Comparison of ENCODE assay signal across 8 cellular contexts in the genomic region with DNA sequence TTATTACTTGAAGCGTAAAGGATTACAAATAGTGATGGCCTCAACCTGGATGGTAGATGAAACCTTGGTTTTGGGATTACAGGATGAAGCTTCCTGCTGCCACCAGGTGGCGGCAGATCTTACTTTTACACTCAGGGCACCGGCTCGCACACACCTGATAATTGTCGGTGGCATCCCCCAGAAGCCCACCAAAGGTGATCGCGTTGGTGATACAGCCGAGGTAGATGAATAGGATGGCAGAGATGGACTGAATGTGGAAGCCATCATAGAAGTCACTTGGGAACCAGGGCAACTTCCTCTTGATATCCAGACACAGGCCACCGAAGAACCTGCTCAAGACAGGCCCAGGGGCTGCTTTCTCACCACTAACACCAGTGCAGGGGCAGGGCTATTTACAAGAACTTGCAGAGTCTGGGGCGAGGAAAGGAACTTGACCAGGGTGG. TPM values are rescaled to one million over a fixed set of nuclear protein-coding genes. Genes with fewer than 3 reads are reported as not detected.
DNase-seq lines count a peak whose midpoint lies in the region; ATAC-seq and TF ChIP-seq lines count a peak whose summit lies in the region.

No MANE protein-coding gene starts in this region.

- peak; percentile 81 for TF ChIP-seq CTCF in lower lobe of right lung (IDR thresholded peaks at IDR 0.05)

- H3K4me3 ChIP-seq in lower lobe of right lung = no peak overlapping the region

- intact Hi-C loops in lower lobe of right lung (cut with DNase I) = no loop called here

- H3K4me1 ChIP-seq in lower lobe of right lung = no peaks in the 10 kb centered on the region

- TF ChIP-seq POLR2A in GM18505 (IDR thresholded peaks at IDR 0.05; ENCODE audit: borderline replicate concordance, extremely low read depth, insufficient read depth, insufficient read length) = no peak

- H3K27me3 ChIP-seq in lower lobe of right lung (ENCODE audit: low read depth) = no peaks in the 10 kb centered on the region

- no peak overlapping the region for H3K27ac ChIP-seq in lower lobe of right lung

- no peaks in the 10 kb centered on the region for H3K9me3 ChIP-seq in lower lobe of right lung

- ATAC-seq in lower lobe of right lung (peak; percentile 52 to 71), GM18505 (IDR thresholded peaks at IDR 0.05; ENCODE audit: unreplicated experiment) (no peak)

- no peaks in the 10 kb centered on the region for H3K36me3 ChIP-seq in lower lobe of right lung

- peak; percentile 9 for DNase-seq in NCI-H2107 treated with DMSO at 0.1 percent for 48 hours (lab: John Stamatoyannopoulos, UW; ENCODE audit: unreplicated experiment)
- no peak for DNase-seq in NCI-H2107 (lab: John Stamatoyannopoulos, UW)
- peak; percentile 11 for DNase-seq in NCI-H1092 (lab: John Stamatoyannopoulos, UW)
- DNase-seq in activated CD4-positive, CD25-positive, alpha-beta regulatory T cell treated with anti-CD3 and anti-CD28 coated beads, Interleukin-2, amount 50 U/mL, for 16 hours (ENCODE audit: low read depth, low spot score) = peak; percentile 6
- peak; percentile 76 for DNase-seq in cerebellum (ENCODE audit: low spot score)
- peak; percentile 57 for DNase-seq in lower lobe of right lung
- peak; percentile 9 to 16 for DNase-seq in stimulated activated CD8-positive, alpha-beta memory T cell treated with anti-CD3 and anti-CD28 coated beads, Interleukin-4, amount 100 ng/mL, for 4 hours (ENCODE audit: low read depth in 2 of 2, low spot score in 1 of 2)

RNA-seq across cellular contexts. Expression of gene MTHFD2, which starts 51.8 kb away (rescaled TPM):
- total RNA-seq in cerebellum = 22.6 TPM
- total RNA-seq in lower lobe of right lung = 54.7 TPM
